Comparison of ENCODE assay signal across 1 cellular context in genomic region chr19:13731147-13731964, GRCh38.
A peak's percentile ranks its signal among the peaks of the same experiment; 100 is the strongest.
TF ChIP-seq lines count a peak whose summit lies in the region.

No MANE protein-coding gene starts in this region.

TF ChIP-seq in HepG2, 621 proteins besides CTCF, POLR2A, EP300 and RAD21 (continued from another document and continues in another):
- no peak for TF ChIP-seq PRDM15 (CRISPR knock-in tag; IDR thresholded peaks at IDR 0.05)
- TF ChIP-seq ZNF878 (CRISPR knock-in tag; IDR thresholded peaks at IDR 0.05): no peak
- no peak for TF ChIP-seq ZNF713 (CRISPR knock-in tag; IDR thresholded peaks at IDR 0.05)
- no peak for TF ChIP-seq E2F1 (CRISPR knock-in tag; IDR thresholded peaks at IDR 0.05)
- TF ChIP-seq, protein P1, sequence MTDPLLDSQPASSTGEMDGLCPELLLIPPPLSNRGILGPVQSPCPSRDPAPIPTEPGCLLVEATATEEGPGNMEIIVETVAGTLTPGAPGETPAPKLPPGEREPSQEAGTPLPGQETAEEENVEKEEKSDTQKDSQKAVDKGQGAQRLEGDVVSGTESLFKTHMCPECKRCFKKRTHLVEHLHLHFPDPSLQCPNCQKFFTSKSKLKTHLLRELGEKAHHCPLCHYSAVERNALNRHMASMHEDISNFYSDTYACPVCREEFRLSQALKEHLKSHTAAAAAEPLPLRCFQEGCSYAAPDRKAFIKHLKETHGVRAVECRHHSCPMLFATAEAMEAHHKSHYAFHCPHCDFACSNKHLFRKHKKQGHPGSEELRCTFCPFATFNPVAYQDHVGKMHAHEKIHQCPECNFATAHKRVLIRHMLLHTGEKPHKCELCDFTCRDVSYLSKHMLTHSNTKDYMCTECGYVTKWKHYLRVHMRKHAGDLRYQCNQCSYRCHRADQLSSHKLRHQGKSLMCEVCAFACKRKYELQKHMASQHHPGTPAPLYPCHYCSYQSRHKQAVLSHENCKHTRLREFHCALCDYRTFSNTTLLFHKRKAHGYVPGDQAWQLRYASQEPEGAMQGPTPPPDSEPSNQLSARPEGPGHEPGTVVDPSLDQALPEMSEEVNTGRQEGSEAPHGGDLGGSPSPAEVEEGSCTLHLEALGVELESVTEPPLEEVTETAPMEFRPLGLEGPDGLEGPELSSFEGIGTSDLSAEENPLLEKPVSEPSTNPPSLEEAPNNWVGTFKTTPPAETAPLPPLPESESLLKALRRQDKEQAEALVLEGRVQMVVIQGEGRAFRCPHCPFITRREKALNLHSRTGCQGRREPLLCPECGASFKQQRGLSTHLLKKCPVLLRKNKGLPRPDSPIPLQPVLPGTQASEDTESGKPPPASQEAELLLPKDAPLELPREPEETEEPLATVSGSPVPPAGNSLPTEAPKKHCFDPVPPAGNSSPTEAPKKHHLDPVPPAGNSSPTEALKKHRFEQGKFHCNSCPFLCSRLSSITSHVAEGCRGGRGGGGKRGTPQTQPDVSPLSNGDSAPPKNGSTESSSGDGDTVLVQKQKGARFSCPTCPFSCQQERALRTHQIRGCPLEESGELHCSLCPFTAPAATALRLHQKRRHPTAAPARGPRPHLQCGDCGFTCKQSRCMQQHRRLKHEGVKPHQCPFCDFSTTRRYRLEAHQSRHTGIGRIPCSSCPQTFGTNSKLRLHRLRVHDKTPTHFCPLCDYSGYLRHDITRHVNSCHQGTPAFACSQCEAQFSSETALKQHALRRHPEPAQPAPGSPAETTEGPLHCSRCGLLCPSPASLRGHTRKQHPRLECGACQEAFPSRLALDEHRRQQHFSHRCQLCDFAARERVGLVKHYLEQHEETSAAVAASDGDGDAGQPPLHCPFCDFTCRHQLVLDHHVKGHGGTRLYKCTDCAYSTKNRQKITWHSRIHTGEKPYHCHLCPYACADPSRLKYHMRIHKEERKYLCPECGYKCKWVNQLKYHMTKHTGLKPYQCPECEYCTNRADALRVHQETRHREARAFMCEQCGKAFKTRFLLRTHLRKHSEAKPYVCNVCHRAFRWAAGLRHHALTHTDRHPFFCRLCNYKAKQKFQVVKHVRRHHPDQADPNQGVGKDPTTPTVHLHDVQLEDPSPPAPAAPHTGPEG (CRISPR knock-in tag; IDR thresholded peaks at IDR 0.05): no peak
- TF ChIP-seq ZNF782 (CRISPR knock-in tag; IDR thresholded peaks at IDR 0.05; ENCODE audit: borderline replicate concordance): no peak
- no peak for TF ChIP-seq ZZZ3 (CRISPR knock-in tag; IDR thresholded peaks at IDR 0.05; ENCODE audit: borderline replicate concordance)
- no peak for TF ChIP-seq TP53 (CRISPR knock-in tag; conservative IDR thresholded peaks at IDR 0.05)
- TF ChIP-seq SRY (CRISPR knock-in tag; IDR thresholded peaks at IDR 0.05): no peak
- TF ChIP-seq KDM5B (CRISPR knock-in tag; IDR thresholded peaks at IDR 0.05; ENCODE audit: borderline replicate concordance): no peak; the same call in 1 of the 2 replicates
- TF ChIP-seq MEIS1 (CRISPR knock-in tag; IDR thresholded peaks at IDR 0.05; ENCODE audit: borderline replicate concordance): no peak
- no peak for TF ChIP-seq SKIL (CRISPR knock-in tag; IDR thresholded peaks at IDR 0.05; ENCODE audit: borderline replicate concordance)
- TF ChIP-seq FOXO1 (CRISPR knock-in tag; IDR thresholded peaks at IDR 0.05): 0 out of 2 replicates have a peak, but pooled peaks have one; percentile 38
- TF ChIP-seq, protein P2, sequence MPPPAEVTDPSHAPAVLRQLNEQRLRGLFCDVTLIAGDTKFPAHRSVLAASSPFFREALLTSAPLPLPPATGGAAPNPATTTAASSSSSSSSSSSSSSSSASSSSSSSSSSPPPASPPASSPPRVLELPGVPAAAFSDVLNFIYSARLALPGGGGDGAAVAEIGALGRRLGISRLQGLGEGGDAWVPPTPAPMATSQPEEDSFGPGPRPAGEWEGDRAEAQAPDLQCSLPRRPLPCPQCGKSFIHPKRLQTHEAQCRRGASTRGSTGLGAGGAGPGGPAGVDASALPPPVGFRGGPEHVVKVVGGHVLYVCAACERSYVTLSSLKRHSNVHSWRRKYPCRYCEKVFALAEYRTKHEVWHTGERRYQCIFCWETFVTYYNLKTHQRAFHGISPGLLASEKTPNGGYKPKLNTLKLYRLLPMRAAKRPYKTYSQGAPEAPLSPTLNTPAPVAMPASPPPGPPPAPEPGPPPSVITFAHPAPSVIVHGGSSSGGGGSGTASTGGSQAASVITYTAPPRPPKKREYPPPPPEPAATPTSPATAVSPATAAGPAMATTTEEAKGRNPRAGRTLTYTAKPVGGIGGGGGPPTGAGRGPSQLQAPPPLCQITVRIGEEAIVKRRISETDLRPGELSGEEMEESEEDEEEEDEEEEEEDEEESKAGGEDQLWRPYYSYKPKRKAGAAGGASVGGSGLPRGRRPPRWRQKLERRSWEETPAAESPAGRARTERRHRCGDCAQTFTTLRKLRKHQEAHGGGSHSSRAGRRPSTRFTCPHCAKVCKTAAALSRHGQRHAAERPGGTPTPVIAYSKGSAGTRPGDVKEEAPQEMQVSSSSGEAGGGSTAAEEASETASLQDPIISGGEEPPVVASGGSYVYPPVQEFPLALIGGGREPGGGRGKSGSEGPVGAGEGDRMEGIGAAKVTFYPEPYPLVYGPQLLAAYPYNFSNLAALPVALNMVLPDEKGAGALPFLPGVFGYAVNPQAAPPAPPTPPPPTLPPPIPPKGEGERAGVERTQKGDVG (CRISPR knock-in tag; IDR thresholded peaks at IDR 0.05; ENCODE audit: borderline replicate concordance): no peak
- TF ChIP-seq, protein P3, sequence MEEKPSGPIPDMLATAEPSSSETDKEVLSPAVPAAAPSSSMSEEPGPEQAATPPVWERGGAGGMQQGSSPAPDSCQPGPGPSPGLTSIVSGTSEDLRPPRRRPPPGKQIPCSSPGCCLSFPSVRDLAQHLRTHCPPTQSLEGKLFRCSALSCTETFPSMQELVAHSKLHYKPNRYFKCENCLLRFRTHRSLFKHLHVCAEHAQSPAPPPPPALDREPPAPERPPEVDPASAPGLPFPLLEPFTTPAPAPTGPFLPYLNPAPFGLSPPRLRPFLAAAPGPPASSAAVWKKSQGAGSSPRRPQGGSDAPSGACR (CRISPR knock-in tag; IDR thresholded peaks at IDR 0.05): no peak
- TF ChIP-seq RNF2 (conservative IDR thresholded peaks at IDR 0.05; ENCODE audit: low read depth): no peak
- no peak for TF ChIP-seq ZNF296 (CRISPR knock-in tag; conservative IDR thresholded peaks at IDR 0.05)
- TF ChIP-seq, protein P4, sequence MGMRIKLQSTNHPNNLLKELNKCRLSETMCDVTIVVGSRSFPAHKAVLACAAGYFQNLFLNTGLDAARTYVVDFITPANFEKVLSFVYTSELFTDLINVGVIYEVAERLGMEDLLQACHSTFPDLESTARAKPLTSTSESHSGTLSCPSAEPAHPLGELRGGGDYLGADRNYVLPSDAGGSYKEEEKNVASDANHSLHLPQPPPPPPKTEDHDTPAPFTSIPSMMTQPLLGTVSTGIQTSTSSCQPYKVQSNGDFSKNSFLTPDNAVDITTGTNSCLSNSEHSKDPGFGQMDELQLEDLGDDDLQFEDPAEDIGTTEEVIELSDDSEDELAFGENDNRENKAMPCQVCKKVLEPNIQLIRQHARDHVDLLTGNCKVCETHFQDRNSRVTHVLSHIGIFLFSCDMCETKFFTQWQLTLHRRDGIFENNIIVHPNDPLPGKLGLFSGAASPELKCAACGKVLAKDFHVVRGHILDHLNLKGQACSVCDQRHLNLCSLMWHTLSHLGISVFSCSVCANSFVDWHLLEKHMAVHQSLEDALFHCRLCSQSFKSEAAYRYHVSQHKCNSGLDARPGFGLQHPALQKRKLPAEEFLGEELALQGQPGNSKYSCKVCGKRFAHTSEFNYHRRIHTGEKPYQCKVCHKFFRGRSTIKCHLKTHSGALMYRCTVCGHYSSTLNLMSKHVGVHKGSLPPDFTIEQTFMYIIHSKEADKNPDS (CRISPR knock-in tag; IDR thresholded peaks at IDR 0.05): no peak
- TF ChIP-seq FOXA3 (CRISPR knock-in tag; IDR thresholded peaks at IDR 0.05): peak; percentile 13; the same call in 1 of the 2 replicates
- no peak for TF ChIP-seq ZBTB44 (CRISPR knock-in tag; IDR thresholded peaks at IDR 0.05)
- TF ChIP-seq SP140L (CRISPR knock-in tag; IDR thresholded peaks at IDR 0.05; ENCODE audit: borderline replicate concordance): no peak
- no peak for TF ChIP-seq REL (CRISPR knock-in tag; conservative IDR thresholded peaks at IDR 0.05)
- no peak; the same call in 1 of the 2 replicates for TF ChIP-seq ETV5 (CRISPR knock-in tag; IDR thresholded peaks at IDR 0.05; ENCODE audit: borderline replicate concordance)
- no peak for TF ChIP-seq ZNF563 (CRISPR knock-in tag; IDR thresholded peaks at IDR 0.05)
- no peak for TF ChIP-seq TOPORS (CRISPR knock-in tag; IDR thresholded peaks at IDR 0.05)
- TF ChIP-seq, protein P5, sequence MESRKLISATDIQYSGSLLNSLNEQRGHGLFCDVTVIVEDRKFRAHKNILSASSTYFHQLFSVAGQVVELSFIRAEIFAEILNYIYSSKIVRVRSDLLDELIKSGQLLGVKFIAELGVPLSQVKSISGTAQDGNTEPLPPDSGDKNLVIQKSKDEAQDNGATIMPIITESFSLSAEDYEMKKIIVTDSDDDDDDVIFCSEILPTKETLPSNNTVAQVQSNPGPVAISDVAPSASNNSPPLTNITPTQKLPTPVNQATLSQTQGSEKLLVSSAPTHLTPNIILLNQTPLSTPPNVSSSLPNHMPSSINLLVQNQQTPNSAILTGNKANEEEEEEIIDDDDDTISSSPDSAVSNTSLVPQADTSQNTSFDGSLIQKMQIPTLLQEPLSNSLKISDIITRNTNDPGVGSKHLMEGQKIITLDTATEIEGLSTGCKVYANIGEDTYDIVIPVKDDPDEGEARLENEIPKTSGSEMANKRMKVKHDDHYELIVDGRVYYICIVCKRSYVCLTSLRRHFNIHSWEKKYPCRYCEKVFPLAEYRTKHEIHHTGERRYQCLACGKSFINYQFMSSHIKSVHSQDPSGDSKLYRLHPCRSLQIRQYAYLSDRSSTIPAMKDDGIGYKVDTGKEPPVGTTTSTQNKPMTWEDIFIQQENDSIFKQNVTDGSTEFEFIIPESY (CRISPR knock-in tag; IDR thresholded peaks at IDR 0.05): no peak
- TF ChIP-seq ZNF333 (CRISPR knock-in tag; IDR thresholded peaks at IDR 0.05; ENCODE audit: borderline replicate concordance): no peak
- no peak for TF ChIP-seq FOXM1 (CRISPR knock-in tag; IDR thresholded peaks at IDR 0.05)
- peak; percentile 69; the same call in 1 of the 2 replicates for TF ChIP-seq TAF1 (CRISPR knock-in tag; IDR thresholded peaks at IDR 0.05)
- TF ChIP-seq HOXA7 (CRISPR knock-in tag; IDR thresholded peaks at IDR 0.05): no peak
